ENCODE assay signal across 8 cellular contexts in the genomic region with DNA sequence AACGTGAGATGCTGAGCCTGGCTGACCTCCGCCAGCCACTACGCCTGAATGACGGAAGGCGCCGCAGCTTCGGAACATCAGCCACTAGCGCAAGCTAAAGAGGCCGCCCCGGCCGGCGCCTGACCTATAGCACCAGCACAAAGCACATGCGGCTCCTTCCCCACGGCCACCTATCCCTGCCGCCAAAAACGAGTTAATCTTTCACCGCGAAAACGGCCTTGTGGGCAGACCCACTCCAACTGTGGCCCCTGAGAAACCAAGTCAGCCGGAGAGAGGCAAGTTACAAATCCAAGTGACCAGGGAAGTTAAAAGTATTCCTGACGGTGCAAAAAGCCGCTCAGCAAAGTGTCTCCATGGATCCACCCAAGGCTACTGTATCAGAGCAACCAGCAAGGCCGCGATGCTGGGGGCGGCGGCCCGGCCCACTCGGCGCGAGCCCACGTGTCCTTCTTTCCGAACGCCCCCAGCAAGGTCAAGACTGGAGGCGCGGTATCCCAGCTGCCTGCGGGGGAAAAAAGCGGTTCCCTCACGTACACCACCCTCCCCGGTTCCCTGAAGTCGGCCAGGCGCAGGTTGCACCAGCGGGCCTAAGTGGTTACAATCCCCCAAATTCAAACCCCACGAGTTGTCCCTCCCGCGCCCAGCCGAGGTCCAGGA. TPM values are rescaled to one million over a fixed set of nuclear protein-coding genes. Genes with fewer than 3 reads are reported as not detected.
DNase-seq lines count a peak whose midpoint lies in the region; ATAC-seq and TF ChIP-seq lines count a peak whose summit lies in the region.

No MANE protein-coding gene starts in this region.

- peaks cover 44% of the 10 kb centered on the region for H3K4me1 ChIP-seq in mucosa of descending colon (ENCODE audit: low read depth)

- H3K4me3 ChIP-seq in epithelial cell of proximal tubule (ENCODE audit: low read depth, low read length) (peak overlapping the region; percentile 82), mucosa of descending colon (peak overlapping the region; percentile 88)

- H3K36me3 ChIP-seq in mucosa of descending colon (ENCODE audit: low read depth) = no peaks in the 10 kb centered on the region

- ATAC-seq in HG02885 (IDR thresholded peaks at IDR 0.05; ENCODE audit: poor library complexity, unreplicated experiment) (peak; percentile 20), mucosa of descending colon (peak; percentile 48)

- H3K9me3 ChIP-seq in mucosa of descending colon = no peaks in the 10 kb centered on the region

- intact Hi-C loops in mucosa of descending colon (cut with DNase I, micrococcal nuclease) = no loop called here

- TF ChIP-seq CTCF in epithelial cell of proximal tubule (conservative IDR thresholded peaks at IDR 0.05; ENCODE audit: low read depth, low read length) (no peak), mucosa of descending colon (IDR thresholded peaks at IDR 0.05) (no peak)

- DNase-seq in NCI-H2107 (lab: John Stamatoyannopoulos, UW) (peak; percentile 20), NCI-H2107 treated with DMSO at 0.1 percent for 48 hours (lab: John Stamatoyannopoulos, UW; ENCODE audit: unreplicated experiment) (no peak), NCI-H526 (lab: John Stamatoyannopoulos, UW) (peak; percentile 44 to 72), activated T-cell treated with anti-CD3 and anti-CD28 coated beads for 48 hours (ENCODE audit: low read depth) (peak; percentile 45), epithelial cell of proximal tubule (ENCODE audit: low read depth) (no peak), mucosa of descending colon (peak; percentile 80 to 87 (median 81))
- DNase-seq in stimulated activated CD8-positive, alpha-beta memory T cell treated with anti-CD3 and anti-CD28 coated beads, Interleukin-4, amount 100 ng/mL, for 24 hours (ENCODE audit: low read depth) = peak; percentile 44

RNA-seq across cellular contexts. Expression of a gene that starts 0.6 kb away (rescaled TPM):
- total RNA-seq in epithelial cell of proximal tubule (407 and 601 TPM in 2 replicates), mucosa of descending colon (100 to 1,000 TPM; 162 to 219 (median 172) TPM)

RNA-seq across cellular contexts. Expression of a gene that starts 1.1 kb away (rescaled TPM):
- total RNA-seq in epithelial cell of proximal tubule (349 and 354 TPM in 2 replicates), mucosa of descending colon (100 to 1,000 TPM in 1 of 3 donors, 10 to 100 TPM in 2; 79.0 to 106 (median 84.8) TPM)

RNA-seq across cellular contexts. Expression of a gene that starts 16.8 kb away (rescaled TPM):
- total RNA-seq in epithelial cell of proximal tubule = 36.3 and 44.1 TPM in 2 replicates
- total RNA-seq in mucosa of descending colon = 10 to 100 TPM; 17.6 to 26.9 (median 26.4) TPM

RNA-seq across cellular contexts. Expression of a gene that starts 45.7 kb away (rescaled TPM):
- total RNA-seq in epithelial cell of proximal tubule (16.7 and 17.9 TPM in 2 replicates), mucosa of descending colon (10 to 100 TPM; 28.1 to 32.4 (median 31.7) TPM)

Comparison
In these comparisons a context has a peak if more than half of its experiments do, and no peak if none do; other contexts are left out.
1. DNase-seq: peak in NCI-H2107 (single experiment), NCI-H526 (2 of 2), activated T-cell treated with anti-CD3 and anti-CD28 coated beads for 48 hours (single experiment), mucosa of descending colon (3 of 3) and stimulated activated CD8-positive, alpha-beta memory T cell treated with anti-CD3 and anti-CD28 coated beads, Interleukin-4, amount 100 ng/mL, for 24 hours (single experiment); none in NCI-H2107 treated with DMSO at 0.1 percent for 48 hours (single experiment) and epithelial cell of proximal tubule (single experiment).